7 cellular contexts compared by ENCODE assay signal in genomic region chr14:104864267-104865068, GRCh38. TPM values are rescaled to one million over a fixed set of nuclear protein-coding genes. Genes with fewer than 3 reads are reported as not detected.
A peak's percentile ranks its signal among the peaks of the same experiment; 100 is the strongest.
DNase-seq lines count a peak whose midpoint lies in the region; ATAC-seq and TF ChIP-seq lines count a peak whose summit lies in the region.

No MANE protein-coding gene starts in this region.

- H3K9me3 ChIP-seq in HCT116 (ENCODE audit: control insufficient read depth in 1 of 2, insufficient read depth in 1 of 2, low read depth in 1 of 2, low read length in 2 of 2) (no peaks in the 10 kb centered on the region; a peak in 1 of 4 replicates), PC-3 (ENCODE audit: low read length) (no peaks in the 10 kb centered on the region), mucosa of rectum (ENCODE audit: control insufficient read depth in 2 of 2, low read length in 2 of 2) (no peaks in the 10 kb centered on the region)

- no peak overlapping the region for H2AFZ ChIP-seq in HCT116 (ENCODE audit: low read depth, low read length, poor library complexity, severe bottlenecking)
- H2AFZ ChIP-seq in PC-3 (ENCODE audit: low read length) = peak overlapping the region; percentile 95

- RAD21 ChIA-PET in HCT116 (lab: Charles Lee; ENCODE audit: low non-redundant PET in 1 of 2, low total read pairs in 2 of 2, uncharacterized antibody in 2 of 2, unreplicated experiment in 2 of 2) = interaction anchor here (0.6 to 0.7 kb wide), 2 partner anchors 105 to 181 kb away, joined by 3 to 9 read pairs; no protein-coding TSS in a partner anchor

- peak; percentile 59 for ATAC-seq in HCT116
- peak; percentile 11 for ATAC-seq in PC-3

- BruUV-seq in HCT116 (replicated peaks; lab: Mats Ljungman, UMichigan) (TSS peak; percentile 81), PC-3 (replicated peaks; lab: Mats Ljungman, UMichigan) (TSS peak; percentile 62)

- TF ChIP-seq CTCF in HCT116 (IDR thresholded peaks at IDR 0.05 in 2 of 3, conservative IDR thresholded peaks at IDR 0.05 in 1 of 3; ENCODE audit: borderline replicate concordance in 1 of 3, insufficient read depth in 1 of 3, low read depth in 2 of 3, low read length in 2 of 3) = no peak
- no peak for TF ChIP-seq CTCF in PC-3 (conservative IDR thresholded peaks at IDR 0.05; ENCODE audit: low read depth, low read length)

- no peak for TF ChIP-seq RAD21 in HCT116 (IDR thresholded peaks at IDR 0.05; ENCODE audit: low read depth)

- peak overlapping the region; percentile 97 for H3K27ac ChIP-seq in HCT116 (ENCODE audit: low read depth, low read length)
- peak overlapping the region; percentile 39; the same call in 1 of the 2 replicates for H3K27ac ChIP-seq in PC-3 (ENCODE audit: low read length)
- H3K27ac ChIP-seq in mucosa of rectum (ENCODE audit: low read depth in 2 of 2, low read length in 2 of 2) = peak overlapping the region; percentile 93 to 96

- DNase-seq in HCT116 (ENCODE audit: low read depth, low spot score) (peak; percentile 33), PC-3 (peak; percentile 77), ecto neural progenitor cell (ENCODE audit: low spot score) (peak; percentile 62), kidney glomerular epithelial cell (lab: John Stamatoyannopoulos, UW) (no peak), RPMI8226 (no peak), NCI-H2029 treated with DMSO at 0.1 percent for 48 hours (lab: John Stamatoyannopoulos, UW) (no peak)

- POLR2A ChIA-PET in HCT116 (lab: Charles Lee) = interaction anchor here (0.6 to 1.5 kb wide), 2 partner anchors 65 to 112 kb away, joined by 3 to 4 read pairs; no protein-coding TSS in a partner anchor
- POLR2A ChIA-PET in PC-3 (lab: Charles Lee; ENCODE audit: unreplicated experiment) = no interaction called here

- no peaks in the 10 kb centered on the region for H3F3A ChIP-seq in PC-3 (ENCODE audit: low read length, unreplicated experiment)

- CTCF ChIA-PET in HCT116 (lab: Charles Lee) = no interaction called here
- CTCF ChIA-PET in PC-3 (lab: Charles Lee) = interaction anchor here (0.6 kb wide), 1 partner anchor 38 kb away, joined by 4 read pairs; no protein-coding TSS in a partner anchor

- peak overlapping the region; percentile 79 to 85 for H3K4me3 ChIP-seq in HCT116 (replicated peaks in 1 of 2; ENCODE audit: low read depth in 1 of 2, low read length in 2 of 2)
- peak overlapping the region; percentile 83 for H3K4me3 ChIP-seq in PC-3 (ENCODE audit: low read length)
- H3K4me3 ChIP-seq in mucosa of rectum (ENCODE audit: low read length in 2 of 2) = peak overlapping the region; percentile 68 to 76

- H3K9ac ChIP-seq in HCT116 (ENCODE audit: low read length) (peak overlapping the region; percentile 79), PC-3 (ENCODE audit: low read length) (peak overlapping the region; percentile 60), mucosa of rectum (ENCODE audit: low read depth in 1 of 2, low read length in 2 of 2) (peak overlapping the region; percentile 78 to 79)

- peaks cover 14 to 23% of the 10 kb centered on the region in 2 experiments for H3K4me1 ChIP-seq in HCT116 (ENCODE audit: control insufficient read depth in 1 of 2, insufficient read depth in 2 of 2, low read length in 2 of 2)
- peaks cover 21% of the 10 kb centered on the region for H3K4me1 ChIP-seq in PC-3 (ENCODE audit: insufficient read depth, low read length)
- peaks cover 21 to 24% of the 10 kb centered on the region in 2 donors for H3K4me1 ChIP-seq in mucosa of rectum (ENCODE audit: control insufficient read depth in 2 of 2, insufficient read depth in 2 of 2, low read length in 2 of 2)

- H3K9me2 ChIP-seq in HCT116 (ENCODE audit: insufficient read depth) (no peaks in the 10 kb centered on the region), PC-3 (replicated peaks; ENCODE audit: low read length) (no peaks in the 10 kb centered on the region; the same call in 1 of the 2 replicates)

- peaks cover 71% of the 10 kb centered on the region for H3K79me2 ChIP-seq in HCT116 (ENCODE audit: insufficient read depth, low read length)
- H3K79me2 ChIP-seq in PC-3 (ENCODE audit: low read length) = peaks cover 59% of the 10 kb centered on the region

- peak; percentile 29 for TF ChIP-seq POLR2A in HCT116 (IDR thresholded peaks at IDR 0.05; ENCODE audit: borderline replicate concordance, extremely low read depth, insufficient read depth, insufficient read length)

- H4K20me1 ChIP-seq in HCT116 (ENCODE audit: insufficient read depth) (no peaks in the 10 kb centered on the region), PC-3 (ENCODE audit: low read length) (peaks cover 27% of the 10 kb centered on the region; the same call in 1 of the 2 replicates)

- H3K4me2 ChIP-seq in HCT116 (ENCODE audit: low read length) (peak overlapping the region; percentile 90), PC-3 (ENCODE audit: low read length) (peak overlapping the region; percentile 100)

- H3K36me3 ChIP-seq in HCT116 (ENCODE audit: control insufficient read depth in 1 of 2, insufficient read depth in 2 of 2, low read length in 2 of 2) (peaks cover 0 to 17% of the 10 kb centered on the region in 2 experiments; a peak in 1 of 4 replicates), PC-3 (ENCODE audit: low read depth, low read length) (no peaks in the 10 kb centered on the region; the same call in 1 of the 2 replicates), mucosa of rectum (ENCODE audit: control insufficient read depth in 2 of 2, insufficient read depth in 2 of 2, low read length in 2 of 2) (peaks cover 0 to 6% of the 10 kb centered on the region in 2 donors)

- no peaks in the 10 kb centered on the region for H3K27me3 ChIP-seq in HCT116 (ENCODE audit: insufficient read depth, low read length)
- no peaks in the 10 kb centered on the region for H3K27me3 ChIP-seq in PC-3 (ENCODE audit: low read length)
- H3K27me3 ChIP-seq in mucosa of rectum (ENCODE audit: control insufficient read depth in 2 of 2, insufficient read depth in 2 of 2, low read length in 2 of 2) = no peaks in the 10 kb centered on the region

- intact Hi-C loops in HCT116 (cut with micrococcal nuclease) (loop anchor here (2.0 kb wide), 1 partner anchor 38 kb away; no protein-coding TSS in a partner anchor), PC-3 (cut with micrococcal nuclease) (loop anchor here (2.0 kb wide), 1 partner anchor 38 kb away; no protein-coding TSS in a partner anchor)

TF ChIP-seq in HCT116, 20 proteins besides CTCF, POLR2A, EP300 and RAD21:
- peak; percentile 66 for TF ChIP-seq POLR2AphosphoS5 (IDR thresholded peaks at IDR 0.05; ENCODE audit: low read depth, low read length)
- no peak for TF ChIP-seq ELF1 (IDR thresholded peaks at IDR 0.05; ENCODE audit: borderline replicate concordance, low read depth)

RNA-seq across cellular contexts. Expression of gene CEP170B, which starts 0.6 kb away (rescaled TPM):
- total RNA-seq in HCT116 (2021; ENCODE audit: unreplicated experiment) = 45.9 TPM
- polyA plus RNA-seq in HCT116 (2012) = 24.4 and 26.7 TPM in 2 replicates
- 33.2 and 53.4 TPM in 2 replicates for total RNA-seq in PC-3 (2014; rRNA removed)

Comparison
In these comparisons a context has a peak if more than half of its experiments do, and no peak if none do; other contexts are left out.
1. DNase-seq: peak in HCT116 (single experiment), PC-3 (single experiment) and ecto neural progenitor cell (single experiment); none in kidney glomerular epithelial cell (single experiment), RPMI8226 (single experiment) and NCI-H2029 treated with DMSO at 0.1 percent for 48 hours (single experiment).
2. H3K27ac ChIP-seq: peak in every context shown above with its lines; median percentile 97 in HCT116; 94 in mucosa of rectum; 39 in PC-3.
3. Peak in every context shown above with its lines, with median percentiles within 50 percentile points of each other: H3K4me3 ChIP-seq and H3K9ac ChIP-seq.